17 cellular contexts compared by ENCODE assay signal in genomic region chr14:94600148-94600545, GRCh38. TPM values are rescaled to one million over a fixed set of nuclear protein-coding genes. Genes with fewer than 3 reads are reported as not detected.
DNase-seq lines count a peak whose midpoint lies in the region; ATAC-seq, FAIRE-seq and TF ChIP-seq lines count a peak whose summit lies in the region.
"Had no signal": no experiment of that assay in that cellular context is flagged by ENCODE, and none has a peak within 500 bp of the region (broad histone marks: within the 10 kb centered on the region; RNA-seq: fewer than 3 reads in every experiment).

No MANE protein-coding gene starts in this region.

- H3K4me1 Mint-ChIP-seq in astrocyte (ENCODE audit: low read depth, unreplicated experiment): peaks cover 34% of the 10 kb centered on the region

- H3K4me1 ChIP-seq in astrocyte (ENCODE audit: insufficient read depth, low read length): peaks cover 37% of the 10 kb centered on the region
- H3K4me1 ChIP-seq in HepG2 (ENCODE audit: insufficient read depth, low read length): peaks cover 97% of the 10 kb centered on the region
- H3K4me1 ChIP-seq in skeletal muscle satellite cell (ENCODE audit: control insufficient read depth, insufficient read depth, low read length): peaks cover 40% of the 10 kb centered on the region

- H2AFZ ChIP-seq in astrocyte (ENCODE audit: low read depth, low read length) (no peak overlapping the region), HepG2 (ENCODE audit: low read length) (no peak overlapping the region)

- TF ChIP-seq EP300 in HepG2 (IDR thresholded peaks at IDR 0.05; ENCODE audit: low read depth in 2 of 2, low read length in 2 of 2) (no peak), HepG2 (CRISPR knock-in tag; IDR thresholded peaks at IDR 0.05; ENCODE audit: borderline replicate concordance) (no peak)

- no peaks in the 10 kb centered on the region for H3K9me3 Mint-ChIP-seq in astrocyte (ENCODE audit: unreplicated experiment)
- H3K9me3 Mint-ChIP-seq: activated CD8-positive, alpha-beta T cell treated with anti-CD3 and anti-CD28 coated beads for 36 hours; activated T-helper 2 cell treated with anti-CD3 and anti-CD28 coated beads, Interferon-gamma antibody, Interleukin-2, Interleukin-4, amounts not matched to agents 10 μg/mL and 5 μg/mL and 100 μg/mL, durations not matched to agents 14 hours and 24 hours and 36 hours; dendritic cell treated with granulocyte-macrophage colony-stimulating factor and Interleukin-4, amounts not matched to agents 40 ng/mL and 50 ng/mL, for 4 days had no signal

- H3K4me2 ChIP-seq in astrocyte (ENCODE audit: low read length) (peak overlapping the region; percentile 78), HepG2 (ENCODE audit: low read depth, low read length) (peak overlapping the region; percentile 62), skeletal muscle satellite cell (ENCODE audit: low read length) (peak overlapping the region; percentile 64)

- ATAC-seq in HepG2 (no peak), GM21723 (IDR thresholded peaks at IDR 0.05; ENCODE audit: unreplicated experiment) (no peak)
- ATAC-seq: activated CD8-positive, alpha-beta T cell treated with anti-CD3 and anti-CD28 coated beads for 36 hours had no signal

- H3K27ac Mint-ChIP-seq in astrocyte (ENCODE audit: unreplicated experiment): peak overlapping the region; percentile 100
- H3K27ac Mint-ChIP-seq: activated CD8-positive, alpha-beta T cell treated with anti-CD3 and anti-CD28 coated beads for 36 hours; activated T-helper 2 cell treated with anti-CD3 and anti-CD28 coated beads, Interferon-gamma antibody, Interleukin-2, Interleukin-4, amounts not matched to agents 10 μg/mL and 5 μg/mL and 100 μg/mL, durations not matched to agents 14 hours and 24 hours and 36 hours; dendritic cell treated with granulocyte-macrophage colony-stimulating factor and Interleukin-4, amounts not matched to agents 40 ng/mL and 50 ng/mL, for 4 days had no signal

- H3K79me2 ChIP-seq in astrocyte (ENCODE audit: insufficient read depth, low read length) (no peaks in the 10 kb centered on the region), HepG2 (ENCODE audit: insufficient read depth, low read length) (peaks cover 27% of the 10 kb centered on the region)

- H3K4me3 ChIP-seq in AG04450 (ENCODE audit: low read depth, low read length) (no peak overlapping the region), astrocyte (ENCODE audit: insufficient read depth, low read depth, low read length) (no peak overlapping the region), HepG2 (replicated peaks in 1 of 3; ENCODE audit: insufficient read depth in 1 of 3, low read depth in 2 of 3, low read length in 3 of 3) (peak overlapping the region in 1 of 3 experiments; percentile 24; a peak in 2 of 6 replicates), skeletal muscle satellite cell (ENCODE audit: low read length) (no peak overlapping the region)

- no TSS peak for BruUV-seq in HepG2 (replicated peaks; lab: Mats Ljungman, UMichigan)

- H3K4me3 Mint-ChIP-seq in astrocyte (ENCODE audit: unreplicated experiment): no peak overlapping the region
- H3K4me3 Mint-ChIP-seq: activated CD8-positive, alpha-beta T cell treated with anti-CD3 and anti-CD28 coated beads for 36 hours; dendritic cell treated with granulocyte-macrophage colony-stimulating factor and Interleukin-4, amounts not matched to agents 40 ng/mL and 50 ng/mL, for 4 days had no signal

- DNase-seq in AG04450 (ENCODE audit: low read depth, low spot score): no peak
- no peak for DNase-seq in astrocyte (ENCODE audit: low read depth)
- DNase-seq in HepG2 (ENCODE audit: low spot score): no peak
- no peak for DNase-seq in AG20443 (ENCODE audit: low spot score)
- no peak for DNase-seq in NCI-H345 treated with DMSO at 0.1 percent for 48 hours (lab: John Stamatoyannopoulos, UW; ENCODE audit: unreplicated experiment)
- no peak for DNase-seq in UCSD-AML1 (lab: John Stamatoyannopoulos, UW; ENCODE audit: unreplicated experiment)
- DNase-seq: activated CD8-positive, alpha-beta T cell treated with anti-CD3 and anti-CD28 coated beads for 36 hours; GF-D8; KG1; stimulated activated CD4-positive, alpha-beta T cell treated with anti-CD3 and anti-CD28 coated beads, Interleukin-4, amount 100 ng/mL, for 4 hours had no signal

- POLR2A ChIA-PET in AG04450 (lab: Yijun Ruan, JAX) (interaction anchor here (0.7 to 2.4 kb wide), 5 partner anchors 12 to 533 kb away, joined by 3 to 16 read pairs (median 3); partner anchors contain the start of gene SERPINA3), HepG2 (lab: Yijun Ruan, JAX) (interaction anchor here (0.6 to 15.7 kb wide), 19 partner anchors 8 to 206 kb away, joined by 3 to 638 read pairs (median 8); partner anchors contain the start of genes SERPINA3, SERPINA4 and SERPINA5)

- TF ChIP-seq POLR2A in HepG2 (IDR thresholded peaks at IDR 0.05; ENCODE audit: insufficient read depth in 1 of 2, low read depth in 2 of 2, low read length in 2 of 2): no peak

- H3K27ac ChIP-seq in AG04450 (ENCODE audit: low read depth, low read length) (peak overlapping the region; percentile 90), astrocyte (ENCODE audit: low read depth, low read length) (peak overlapping the region; percentile 97), HepG2 (ENCODE audit: extremely low read length, insufficient read depth, low read length) (peak overlapping the region; percentile 96)

- H3K9me3 ChIP-seq in AG04450 (ENCODE audit: control insufficient read depth, insufficient read depth, low read length): no peaks in the 10 kb centered on the region
- H3K9me3 ChIP-seq in astrocyte (ENCODE audit: insufficient read depth, low read depth, low read length): no peaks in the 10 kb centered on the region
- H3K9me3 ChIP-seq in HepG2 (ENCODE audit: low read length): no peaks in the 10 kb centered on the region
- no peaks in the 10 kb centered on the region for H3K9me3 ChIP-seq in skeletal muscle satellite cell (replicated peaks; ENCODE audit: low read length)

- TF ChIP-seq CTCF in AG04450 (IDR thresholded peaks at IDR 0.05; ENCODE audit: low read depth, low read length) (no peak), astrocyte (IDR thresholded peaks at IDR 0.05; ENCODE audit: insufficient read depth, low read depth, low read length) (no peak), HepG2 (CRISPR knock-in tag; IDR thresholded peaks at IDR 0.05) (no peak)

- FAIRE-seq in astrocyte (lab: Jason Lieb, UNC): no peak
- FAIRE-seq in HepG2 (lab: Jason Lieb, UNC): no peak

- in situ Hi-C loops in HepG2 (cut with HindIII; ENCODE audit: extremely low pct_ligation_motif_present, low pct_unique_long_range_greater_than_20kb): no loop called here

- peaks cover 7% of the 10 kb centered on the region for H3K27me3 Mint-ChIP-seq in astrocyte (ENCODE audit: low read depth, unreplicated experiment)

- no peaks in the 10 kb centered on the region for H3K36me3 ChIP-seq in astrocyte (ENCODE audit: insufficient read depth, low read length)
- no peaks in the 10 kb centered on the region for H3K36me3 ChIP-seq in HepG2 (replicated peaks in 1 of 2; ENCODE audit: control insufficient read depth in 1 of 2, insufficient read depth in 2 of 2, low read length in 2 of 2)
- H3K36me3 ChIP-seq in skeletal muscle satellite cell (ENCODE audit: insufficient read depth, low read length): no peaks in the 10 kb centered on the region

- WGBS in HepG2 (ENCODE audit: low lambda C conversion rate): 48% methylated on average over 7 of the region's 11 CpGs

- H3K9ac ChIP-seq in astrocyte (ENCODE audit: low read length): peak overlapping the region; percentile 82
- peak overlapping the region; percentile 72 for H3K9ac ChIP-seq in HepG2 (ENCODE audit: insufficient read depth, low read depth, low read length)
- peak overlapping the region; percentile 60 for H3K9ac ChIP-seq in skeletal muscle satellite cell (ENCODE audit: low read depth, low read length)

- H3K36me3 Mint-ChIP-seq in astrocyte (ENCODE audit: low read depth, unreplicated experiment): no peaks in the 10 kb centered on the region

- no peak for TF ChIP-seq RAD21 in HepG2 (CRISPR knock-in tag; IDR thresholded peaks at IDR 0.05)

- intact Hi-C loops in HepG2 (cut with micrococcal nuclease; ENCODE audit: unreplicated experiment): no loop called here

- no peaks in the 10 kb centered on the region for H3K27me3 ChIP-seq in AG04450 (ENCODE audit: control insufficient read depth, insufficient read depth, low read length)
- H3K27me3 ChIP-seq in astrocyte (ENCODE audit: insufficient read depth, low read length): no peaks in the 10 kb centered on the region
- H3K27me3 ChIP-seq in HepG2 (ENCODE audit: control insufficient read depth in 1 of 2, insufficient read depth in 2 of 2, low read length in 2 of 2): no peaks in the 10 kb centered on the region
- no peaks in the 10 kb centered on the region for H3K27me3 ChIP-seq in skeletal muscle satellite cell (ENCODE audit: control insufficient read depth, insufficient read depth, low read length)

- no peaks in the 10 kb centered on the region for H4K20me1 ChIP-seq in astrocyte (ENCODE audit: insufficient read depth, low read length)
- H4K20me1 ChIP-seq in HepG2 (ENCODE audit: insufficient read depth, low read length): no peaks in the 10 kb centered on the region

- CTCF ChIA-PET in AG04450 (lab: Charles Lee): interaction anchor here (0.7 to 1.0 kb wide), 2 partner anchors 51 to 1547 kb away, joined by 3 to 8 read pairs; no protein-coding TSS in a partner anchor
- CTCF ChIA-PET in HepG2 (lab: Yijun Ruan, JAX; ENCODE audit: low intra/inter-chr PET ratio, low total read pairs): no interaction called here

RNA-seq across cellular contexts. Expression of gene SERPINA3, which starts 12.0 kb away (rescaled TPM):
- 1.8 and 2.4 TPM in 2 replicates for polyA plus RNA-seq in AG04450 (2011; rRNA removed)
- polyA minus RNA-seq in AG04450 (2011; rRNA and poly(A)+ RNA removed): 0.78 and 2.1 TPM in 2 replicates
- total RNA-seq in astrocyte: 1.3 and 2.9 TPM in 2 replicates
- total RNA-seq in HepG2 (2016; rRNA removed; fragmentation: Illumina TruSeq; extraction: Trizol): 433 and 825 TPM in 2 replicates
- total RNA-seq in HepG2 (2016; cell fraction: cytosol; rRNA removed; fragmentation: Illumina TruSeq; extraction: Trizol; ENCODE audit: low read depth): 141 and 152 TPM in 2 replicates
- 426 and 840 TPM in 2 replicates for total RNA-seq in HepG2 (2016; cell fraction: insoluble cytoplasmic fraction; rRNA removed; fragmentation: Illumina TruSeq; extraction: Trizol)
- total RNA-seq in HepG2 (2016; cell fraction: membrane; rRNA removed; fragmentation: Illumina TruSeq; extraction: Trizol): 232 and 248 TPM in 2 replicates
- 726 and 813 TPM in 2 replicates for total RNA-seq in HepG2 (2016; cell fraction: nucleus; rRNA removed; fragmentation: Illumina TruSeq; extraction: Trizol)
- 2,200 and 3,367 TPM in 2 replicates for polyA plus RNA-seq in HepG2 (2011; rRNA removed)
- 3,577 and 4,656 TPM in 2 replicates for polyA plus RNA-seq in HepG2 (2011; cell fraction: cytosol; rRNA removed)
- polyA plus RNA-seq in HepG2 (2011; cell fraction: nucleus; rRNA removed): 1,545 and 2,325 TPM in 2 replicates
- 306 and 2,041 TPM in 2 replicates for polyA plus RNA-seq in HepG2 (2012)
- 168 and 171 TPM in 2 replicates for polyA plus RNA-seq in HepG2 (2016; cell fraction: cytosol; fragmentation: Illumina TruSeq; extraction: Trizol; ENCODE audit: low read depth)
- 463 and 467 TPM in 2 replicates for polyA plus RNA-seq in HepG2 (2016; cell fraction: insoluble cytoplasmic fraction; fragmentation: Illumina TruSeq; extraction: Trizol; ENCODE audit: low read depth)
- 216 and 234 TPM in 2 replicates for polyA plus RNA-seq in HepG2 (2016; cell fraction: membrane; fragmentation: Illumina TruSeq; extraction: Trizol; ENCODE audit: low read depth)
- polyA plus RNA-seq in HepG2 (2016; cell fraction: nucleus; fragmentation: Illumina TruSeq; extraction: Trizol; ENCODE audit: insufficient read depth, low read depth): 1,122 and 1,162 TPM in 2 replicates
- polyA minus RNA-seq in HepG2 (2011; rRNA and poly(A)+ RNA removed; ENCODE audit: low replicate concordance): 0.47 and 1,312 TPM in 2 replicates
- polyA minus RNA-seq in HepG2 (2011; cell fraction: cytosol; rRNA and poly(A)+ RNA removed): 680 and 1,323 TPM in 2 replicates
- polyA minus RNA-seq in HepG2 (2011; cell fraction: nucleus; rRNA and poly(A)+ RNA removed): 461 and 851 TPM in 2 replicates
- 3.0 and 12.9 TPM in 2 replicates for total RNA-seq in skeletal muscle satellite cell (2012; rRNA removed)
- total RNA-seq: activated CD8-positive, alpha-beta T cell treated with anti-CD3 and anti-CD28 coated beads for 36 hours; activated T-helper 2 cell treated with anti-CD3 and anti-CD28 coated beads, Interferon-gamma antibody, Interleukin-2, Interleukin-4, amounts not matched to agents 10 μg/mL and 5 μg/mL and 100 μg/mL, durations not matched to agents 14 hours and 24 hours and 36 hours; mononuclear cell had no signal

RNA-seq across cellular contexts. Expression of gene SERPINA5, which starts 18.9 kb away (rescaled TPM):
- polyA plus RNA-seq in AG04450 (2011; rRNA removed) (not detected in 2 replicates), HepG2 (2011; rRNA removed) (449 and 569 TPM in 2 replicates)
- polyA minus RNA-seq in AG04450 (2011; rRNA and poly(A)+ RNA removed): 0.13 TPM in 1 of 2 replicates, not detected in the other
- total RNA-seq in astrocyte (0.23 and 0.36 TPM in 2 replicates), HepG2 (2016; rRNA removed; fragmentation: Illumina TruSeq; extraction: Trizol) (237 and 498 TPM in 2 replicates)
- total RNA-seq in HepG2 (2016; cell fraction: cytosol; rRNA removed; fragmentation: Illumina TruSeq; extraction: Trizol; ENCODE audit: low read depth): 71.6 and 82.2 TPM in 2 replicates
- 219 and 507 TPM in 2 replicates for total RNA-seq in HepG2 (2016; cell fraction: insoluble cytoplasmic fraction; rRNA removed; fragmentation: Illumina TruSeq; extraction: Trizol)
- 187 and 205 TPM in 2 replicates for total RNA-seq in HepG2 (2016; cell fraction: membrane; rRNA removed; fragmentation: Illumina TruSeq; extraction: Trizol)
- 372 and 429 TPM in 2 replicates for total RNA-seq in HepG2 (2016; cell fraction: nucleus; rRNA removed; fragmentation: Illumina TruSeq; extraction: Trizol)
- polyA plus RNA-seq in HepG2 (2011; cell fraction: cytosol; rRNA removed): 331 and 435 TPM in 2 replicates
- 165 and 220 TPM in 2 replicates for polyA plus RNA-seq in HepG2 (2011; cell fraction: nucleus; rRNA removed)
- 423 and 569 TPM in 2 replicates for polyA plus RNA-seq in HepG2 (2012)
- 81.2 and 88.3 TPM in 2 replicates for polyA plus RNA-seq in HepG2 (2016; cell fraction: cytosol; fragmentation: Illumina TruSeq; extraction: Trizol; ENCODE audit: low read depth)
- polyA plus RNA-seq in HepG2 (2016; cell fraction: insoluble cytoplasmic fraction; fragmentation: Illumina TruSeq; extraction: Trizol; ENCODE audit: low read depth): 241 and 254 TPM in 2 replicates
- polyA plus RNA-seq in HepG2 (2016; cell fraction: membrane; fragmentation: Illumina TruSeq; extraction: Trizol; ENCODE audit: low read depth): 159 and 171 TPM in 2 replicates
- polyA plus RNA-seq in HepG2 (2016; cell fraction: nucleus; fragmentation: Illumina TruSeq; extraction: Trizol; ENCODE audit: insufficient read depth, low read depth): 573 and 590 TPM in 2 replicates
- polyA minus RNA-seq in HepG2 (2011; rRNA and poly(A)+ RNA removed; ENCODE audit: low replicate concordance): 0.30 and 414 TPM in 2 replicates
- 176 and 231 TPM in 2 replicates for polyA minus RNA-seq in HepG2 (2011; cell fraction: cytosol; rRNA and poly(A)+ RNA removed)
- polyA minus RNA-seq in HepG2 (2011; cell fraction: nucleus; rRNA and poly(A)+ RNA removed): 87.0 and 105 TPM in 2 replicates
- 0.66 and 0.76 TPM in 2 replicates for total RNA-seq in skeletal muscle satellite cell (2012; rRNA removed)
- total RNA-seq: activated CD8-positive, alpha-beta T cell treated with anti-CD3 and anti-CD28 coated beads for 36 hours; activated T-helper 2 cell treated with anti-CD3 and anti-CD28 coated beads, Interferon-gamma antibody, Interleukin-2, Interleukin-4, amounts not matched to agents 10 μg/mL and 5 μg/mL and 100 μg/mL, durations not matched to agents 14 hours and 24 hours and 36 hours; mononuclear cell had no signal

RNA-seq across cellular contexts. Expression of gene SERPINA4, which starts 38.9 kb away (rescaled TPM):
- polyA plus RNA-seq in AG04450 (2011; rRNA removed): not detected in 2 replicates
- not detected in 2 replicates for polyA minus RNA-seq in AG04450 (2011; rRNA and poly(A)+ RNA removed)
- not detected in 2 replicates for total RNA-seq in astrocyte
- total RNA-seq in HepG2 (2016; rRNA removed; fragmentation: Illumina TruSeq; extraction: Trizol): 17.2 and 39.1 TPM in 2 replicates
- total RNA-seq in HepG2 (2016; cell fraction: cytosol; rRNA removed; fragmentation: Illumina TruSeq; extraction: Trizol; ENCODE audit: low read depth): 5.1 and 5.2 TPM in 2 replicates
- 18.0 and 38.7 TPM in 2 replicates for total RNA-seq in HepG2 (2016; cell fraction: insoluble cytoplasmic fraction; rRNA removed; fragmentation: Illumina TruSeq; extraction: Trizol)
- total RNA-seq in HepG2 (2016; cell fraction: membrane; rRNA removed; fragmentation: Illumina TruSeq; extraction: Trizol): 9.0 and 10.8 TPM in 2 replicates
- total RNA-seq in HepG2 (2016; cell fraction: nucleus; rRNA removed; fragmentation: Illumina TruSeq; extraction: Trizol): 31.1 and 34.0 TPM in 2 replicates
- polyA plus RNA-seq in HepG2 (2011; rRNA removed): 57.8 and 82.7 TPM in 2 replicates
- 51.9 and 68.1 TPM in 2 replicates for polyA plus RNA-seq in HepG2 (2011; cell fraction: cytosol; rRNA removed)
- polyA plus RNA-seq in HepG2 (2011; cell fraction: nucleus; rRNA removed): 26.7 and 38.8 TPM in 2 replicates
- polyA plus RNA-seq in HepG2 (2012): 39.8 and 51.8 TPM in 2 replicates
- polyA plus RNA-seq in HepG2 (2016; cell fraction: cytosol; fragmentation: Illumina TruSeq; extraction: Trizol; ENCODE audit: low read depth): 4.5 and 5.5 TPM in 2 replicates
- polyA plus RNA-seq in HepG2 (2016; cell fraction: insoluble cytoplasmic fraction; fragmentation: Illumina TruSeq; extraction: Trizol; ENCODE audit: low read depth): 17.2 and 17.4 TPM in 2 replicates
- 7.7 and 8.0 TPM in 2 replicates for polyA plus RNA-seq in HepG2 (2016; cell fraction: membrane; fragmentation: Illumina TruSeq; extraction: Trizol; ENCODE audit: low read depth)
- polyA plus RNA-seq in HepG2 (2016; cell fraction: nucleus; fragmentation: Illumina TruSeq; extraction: Trizol; ENCODE audit: insufficient read depth, low read depth): 48.5 and 50.8 TPM in 2 replicates
- polyA minus RNA-seq in HepG2 (2011; rRNA and poly(A)+ RNA removed; ENCODE audit: low replicate concordance): 48.7 TPM in 1 of 2 replicates, not detected in the other
- 12.7 and 23.3 TPM in 2 replicates for polyA minus RNA-seq in HepG2 (2011; cell fraction: cytosol; rRNA and poly(A)+ RNA removed)
- polyA minus RNA-seq in HepG2 (2011; cell fraction: nucleus; rRNA and poly(A)+ RNA removed): 13.5 and 19.5 TPM in 2 replicates
- not detected in 2 replicates for total RNA-seq in skeletal muscle satellite cell (2012; rRNA removed)
- total RNA-seq: activated CD8-positive, alpha-beta T cell treated with anti-CD3 and anti-CD28 coated beads for 36 hours; activated T-helper 2 cell treated with anti-CD3 and anti-CD28 coated beads, Interferon-gamma antibody, Interleukin-2, Interleukin-4, amounts not matched to agents 10 μg/mL and 5 μg/mL and 100 μg/mL, durations not matched to agents 14 hours and 24 hours and 36 hours; H4; pulmonary artery endothelial cell had no signal

Comparison
In these comparisons a context has a peak if more than half of its experiments do, and no peak if none do; other contexts are left out.
1. RNA of gene SERPINA3, which starts 12.0 kb away (total RNA-seq): 141 to 840 TPM in HepG2; 1.3 to 2.9 TPM in astrocyte; every median in the first group is over 10 times any median in the second.
2. RNA of gene SERPINA5, which starts 18.9 kb away (total RNA-seq): 71.6 to 507 TPM in HepG2; 0.23 to 0.36 TPM in astrocyte; every median in the first group is over 10 times any median in the second.
3. Peak in every context shown above with its lines, with median percentiles within 50 percentile points of each other: H3K27ac ChIP-seq, H3K4me2 ChIP-seq and H3K9ac ChIP-seq.